8 cellular contexts compared by ENCODE assay signal in genomic region chr1:156055649-156056048, GRCh38. TPM values are rescaled to one million over a fixed set of nuclear protein-coding genes. Genes with fewer than 3 reads are reported as not detected.
DNase-seq lines count a peak whose midpoint lies in the region; ATAC-seq and TF ChIP-seq lines count a peak whose summit lies in the region.

No MANE protein-coding gene starts in this region.

- peak overlapping the region; percentile 91 for H3K4me3 Mint-ChIP-seq in GM23338

- peak overlapping the region; percentile 97 for H3K4me2 ChIP-seq in GM23338

- no peaks in the 10 kb centered on the region for H3K9me3 ChIP-seq in esophagus muscularis mucosa

- CTCF ChIA-PET in RWPE1 (lab: Yijun Ruan, JAX), result interaction anchor here (0.6 kb wide), 1 partner anchor 36 kb away, joined by 5 read pairs; no protein-coding TSS in a partner anchor

- H3F3A ChIP-seq in GM23338 (replicated peaks; ENCODE audit: low read depth), result peaks cover 22% of the 10 kb centered on the region

- ATAC-seq in GM23338 (no peak), omental fat pad (ENCODE audit: low FRiP score) (no peak), HG02870 (IDR thresholded peaks at IDR 0.05; ENCODE audit: unreplicated experiment) (no peak)

- peaks cover 21% of the 10 kb centered on the region for H3K27me3 Mint-ChIP-seq in GM23338 (ENCODE audit: insufficient read depth, low read depth, poor library complexity)

- H3K36me3 ChIP-seq in GM23338 (ENCODE audit: insufficient read depth), result no peaks in the 10 kb centered on the region
- peaks cover 6 to 35% (median 17%) of the 10 kb centered on the region in 4 donors for H3K36me3 ChIP-seq in esophagus muscularis mucosa

- peak overlapping the region; percentile 93 for H3K4me3 ChIP-seq in GM23338
- peak overlapping the region; percentile 70 to 100 (median 93) for H3K4me3 ChIP-seq in esophagus muscularis mucosa
- peak overlapping the region; percentile 99 for H3K4me3 ChIP-seq in retinal pigment epithelial cell (ENCODE audit: low read length)

- H3K4me1 Mint-ChIP-seq in GM23338, result peaks cover 22% of the 10 kb centered on the region

- no peaks in the 10 kb centered on the region for H3K9me2 ChIP-seq in GM23338 (ENCODE audit: insufficient read depth)

- H3K27ac ChIP-seq in GM23338 (ENCODE audit: low read depth) (no peak overlapping the region), RWPE1 (peak overlapping the region; percentile 96), esophagus muscularis mucosa (replicated peaks in 1 of 4) (peak overlapping the region in 2 of 4 donors; percentile 93 to 96)

- TF ChIP-seq EP300 in esophagus muscularis mucosa (IDR thresholded peaks at IDR 0.05), result no peak

- 52% methylated on average over 6 of the region's 6 CpGs for WGBS in esophagus muscularis mucosa

- H4K20me1 ChIP-seq in GM23338 (replicated peaks; ENCODE audit: insufficient read depth), result peaks cover 12% of the 10 kb centered on the region

- H3K27ac Mint-ChIP-seq in GM23338, result no peak overlapping the region

- H3K9me3 Mint-ChIP-seq in GM23338, result no peaks in the 10 kb centered on the region; the same call in 2 of the 3 replicates

- intact Hi-C loops in esophagus muscularis mucosa (cut with DNase I), result no loop called here

- H3K79me2 ChIP-seq in GM23338 (replicated peaks; ENCODE audit: insufficient read depth), result peaks cover 32% of the 10 kb centered on the region

- DNase-seq in GM23338 (ENCODE audit: low spot score), result no peak
- no peak for DNase-seq in RWPE1 (ENCODE audit: low spot score)
- DNase-seq in esophagus muscularis mucosa (ENCODE audit: extremely low spot score), result no peak
- DNase-seq in retinal pigment epithelial cell (ENCODE audit: low read depth), result no peak
- no peak for DNase-seq in omental fat pad (ENCODE audit: low spot score)
- no peak for DNase-seq in NCI-H1105 treated with DMSO at 0.1 percent for 48 hours (lab: John Stamatoyannopoulos, UW)
- DNase-seq in foreskin melanocyte, result no peak

- TF ChIP-seq POLR2A in esophagus muscularis mucosa (IDR thresholded peaks at IDR 0.05; ENCODE audit: low read depth), result no peak

- POLR2A ChIA-PET in RWPE1 (lab: Yijun Ruan, JAX; ENCODE audit: low non-redundant PET), result no interaction called here

- H3K27me3 ChIP-seq in GM23338 (ENCODE audit: insufficient read depth), result no peaks in the 10 kb centered on the region
- H3K27me3 ChIP-seq in esophagus muscularis mucosa, result no peaks in the 10 kb centered on the region

- H3K36me3 Mint-ChIP-seq in GM23338 (ENCODE audit: low read depth), result peaks cover 34% of the 10 kb centered on the region

- H3K4me1 ChIP-seq in GM23338 (ENCODE audit: insufficient read depth), result peaks cover 12% of the 10 kb centered on the region; the same call in 1 of the 2 replicates
- H3K4me1 ChIP-seq in esophagus muscularis mucosa, result peaks cover 21 to 32% (median 30%) of the 10 kb centered on the region in 4 donors

- no peak overlapping the region for H2AFZ ChIP-seq in GM23338

- TF ChIP-seq CTCF in GM23338 (conservative IDR thresholded peaks at IDR 0.05; ENCODE audit: low read depth in 2 of 2) (no peak), RWPE1 (conservative IDR thresholded peaks at IDR 0.05; ENCODE audit: low read depth) (no peak), esophagus muscularis mucosa (IDR thresholded peaks at IDR 0.05) (no peak), retinal pigment epithelial cell (conservative IDR thresholded peaks at IDR 0.05; ENCODE audit: low read depth, low read length) (no peak), omental fat pad (IDR thresholded peaks at IDR 0.05) (no peak)

TF ChIP-seq in GM23338, 12 proteins besides CTCF, POLR2A, EP300 and RAD21 (continues in another document):
- TF ChIP-seq STAT1 (IDR thresholded peaks at IDR 0.05; ENCODE audit: unreplicated experiment) (no peak), POLR2AphosphoS5 (IDR thresholded peaks at IDR 0.05; ENCODE audit: low read depth) (no peak), ZNF331 (CRISPR knock-in tag; IDR thresholded peaks at IDR 0.05; ENCODE audit: low read depth) (no peak), EZH2 (IDR thresholded peaks at IDR 0.05; ENCODE audit: low read depth, unreplicated experiment) (no peak), ZNF462 (CRISPR knock-in tag; IDR thresholded peaks at IDR 0.05) (no peak), EZH2phosphoT487 (IDR thresholded peaks at IDR 0.05; ENCODE audit: unreplicated experiment) (no peak)

RNA-seq across cellular contexts. Expression of gene LAMTOR2, which starts 1.1 kb away (rescaled TPM):
- total RNA-seq in GM23338 (2014; rRNA removed; shearing (Covaris generic)), result 35.2 and 67.3 TPM in 2 replicates
- 108 and 113 TPM in 2 replicates for polyA plus RNA-seq in GM23338 (2016; fragmentation: Nextera tagmentation; extraction: Ambion mirVana)
- total RNA-seq in esophagus muscularis mucosa (100 to 1,000 TPM in 1 of 4 donors, 10 to 100 TPM in 3; 59.3 to 106 (median 75.5) TPM), omental fat pad (10 to 100 TPM; 45.8 to 74.3 (median 65.0) TPM)

RNA-seq across cellular contexts. Expression of gene UBQLN4, which starts 2.1 kb away (rescaled TPM):
- 28.4 and 30.5 TPM in 2 replicates for total RNA-seq in GM23338 (2014; rRNA removed; shearing (Covaris generic))
- polyA plus RNA-seq in GM23338 (2016; fragmentation: Nextera tagmentation; extraction: Ambion mirVana), result 10.0 and 11.2 TPM in 2 replicates
- total RNA-seq in esophagus muscularis mucosa, result 10 to 100 TPM; 17.4 to 33.3 (median 26.0) TPM
- total RNA-seq in omental fat pad, result 10 to 100 TPM; 16.2 to 24.5 (median 18.6) TPM

RNA-seq across cellular contexts. Expression of gene RAB25, which starts 5.3 kb away (rescaled TPM):
- total RNA-seq in GM23338 (2014; rRNA removed; shearing (Covaris generic)), result 21.3 and 30.0 TPM in 2 replicates
- polyA plus RNA-seq in GM23338 (2016; fragmentation: Nextera tagmentation; extraction: Ambion mirVana), result 42.7 and 47.3 TPM in 2 replicates
- total RNA-seq in esophagus muscularis mucosa (not detected), omental fat pad (under 1 TPM in 1 of 4 donors, not detected in 3; 0.84 TPM)

RNA-seq across cellular contexts. Expression of gene MEX3A, which starts 26.6 kb away (rescaled TPM):
- 31.5 and 38.1 TPM in 2 replicates for total RNA-seq in GM23338 (2014; rRNA removed; shearing (Covaris generic))
- 18.5 and 19.7 TPM in 2 replicates for polyA plus RNA-seq in GM23338 (2016; fragmentation: Nextera tagmentation; extraction: Ambion mirVana)
- total RNA-seq in esophagus muscularis mucosa (1 to 10 TPM in 1 of 4 donors, under 1 TPM in 3; under 0.01 to 1.6 (median 0.66) TPM), omental fat pad (under 1 TPM; 0.56 to 0.96 (median 0.66) TPM)

RNA-seq across cellular contexts. Expression of gene SSR2, which starts 34.9 kb away (rescaled TPM):
- total RNA-seq in GM23338 (2014; rRNA removed; shearing (Covaris generic)), result 270 and 291 TPM in 2 replicates
- 130 and 136 TPM in 2 replicates for polyA plus RNA-seq in GM23338 (2016; fragmentation: Nextera tagmentation; extraction: Ambion mirVana)
- total RNA-seq in esophagus muscularis mucosa (100 to 1,000 TPM; 118 to 229 (median 137) TPM), omental fat pad (100 to 1,000 TPM; 197 to 397 (median 308) TPM)

Comparison
In these comparisons a context has a peak if more than half of its experiments do, and no peak if none do; other contexts are left out.
1. RNA of gene RAB25, which starts 5.3 kb away (total RNA-seq): 21.3 to 30.0 TPM in GM23338; not detected in esophagus muscularis mucosa and 0.84 TPM in omental fat pad; every median in the first group is over 10 times any median in the second.
2. Peak in every context shown above with its lines, with median percentiles within 50 percentile points of each other: H3K4me3 ChIP-seq.